ENCODE assay signal across 8 cellular contexts in the genomic region with DNA sequence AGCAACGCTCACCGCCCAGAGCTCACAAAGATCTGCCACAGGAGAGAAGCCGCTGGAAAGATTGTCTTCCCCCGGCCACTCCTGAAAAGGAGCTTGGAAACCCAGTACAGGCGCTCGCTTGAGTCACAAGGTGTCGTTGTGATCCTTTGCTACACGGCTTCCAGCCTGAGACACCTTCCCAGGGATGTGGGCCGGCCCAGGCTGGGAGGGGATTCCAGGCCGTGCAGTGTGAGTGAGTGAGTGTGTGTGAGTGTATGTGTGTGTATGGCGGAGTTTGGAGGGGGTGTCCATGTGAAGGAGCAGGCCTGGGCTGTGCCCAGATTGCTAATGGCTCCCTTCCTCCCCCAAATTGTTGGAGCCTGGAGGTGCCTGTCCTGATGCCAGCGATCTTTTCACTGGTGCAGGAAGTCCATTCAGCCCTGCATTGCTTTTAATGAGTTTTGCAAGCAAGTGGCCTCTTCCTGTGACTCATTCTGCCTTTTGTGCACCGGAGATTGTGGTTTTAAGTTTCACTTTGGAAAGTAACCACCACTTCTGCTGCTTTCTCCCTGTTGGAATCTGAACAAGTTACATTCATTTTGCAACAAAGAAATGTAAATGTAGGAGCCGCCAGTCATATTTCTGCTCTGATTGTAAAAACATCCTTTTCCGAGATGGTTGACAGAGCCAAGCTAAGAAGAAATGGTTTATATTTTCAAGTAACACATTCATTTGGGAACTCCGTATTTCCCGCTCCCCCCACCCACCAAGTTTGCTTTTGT.
DNase-seq lines count a peak whose midpoint lies in the region; ATAC-seq, FAIRE-seq and TF ChIP-seq lines count a peak whose summit lies in the region.

No MANE protein-coding gene starts in this region.

- H3K36me3 ChIP-seq in endothelial cell of umbilical vein (ENCODE audit: control insufficient read depth in 2 of 2, extremely low read depth in 1 of 2, insufficient read depth in 2 of 2, low read length in 2 of 2): peaks cover 0 to 3% of the 10 kb centered on the region in 2 experiments

- H3K9me3 Mint-ChIP-seq in activated CD8-positive, alpha-beta T cell treated with anti-CD3 and anti-CD28 coated beads, Interleukin-2, amount 10 ng/mL, durations not matched to agents 7 days and 5 days (ENCODE audit: insufficient read depth): peaks cover 10% of the 10 kb centered on the region

- DNase-seq in C1 segment of cervical spinal cord (lab: John Stamatoyannopoulos, UW): peak in 13 of 14 donors; percentile 39 to 83 (median 56)
- DNase-seq in NCI-H510A treated with DMSO at 0.1 percent for 48 hours (lab: John Stamatoyannopoulos, UW): peak; percentile 89
- DNase-seq in activated CD8-positive, alpha-beta T cell treated with anti-CD3 and anti-CD28 coated beads, Interleukin-2, amount 10 ng/mL, durations not matched to agents 7 days and 5 days: peak; percentile 72
- DNase-seq in endothelial cell of umbilical vein (ENCODE audit: low read depth, low spot score): peak; percentile 96
- DNase-seq in middle frontal gyrus (ENCODE audit: extremely low spot score, low spot score): peak; percentile 65
- DNase-seq in stimulated activated CD8-positive, alpha-beta memory T cell treated with anti-CD3 and anti-CD28 coated beads, Interleukin-7, amount 100 ng/mL, for 1 hour (ENCODE audit: low read depth in 2 of 2): peak; percentile 11 to 15

- no peaks in the 10 kb centered on the region for H4K20me1 ChIP-seq in endothelial cell of umbilical vein (replicated peaks; ENCODE audit: control insufficient read depth, extremely low read depth, insufficient read depth, low read length)

- H3K4me3 Mint-ChIP-seq in activated CD8-positive, alpha-beta T cell treated with anti-CD3 and anti-CD28 coated beads, Interleukin-2, amount 10 ng/mL, durations not matched to agents 7 days and 5 days: peak overlapping the region; percentile 69

- H2AFZ ChIP-seq in endothelial cell of umbilical vein (ENCODE audit: low read depth, low read length): no peak overlapping the region

- POLR2A ChIA-PET in activated CD8-positive, alpha-beta T cell treated with anti-CD3 and anti-CD28 coated beads, Interleukin-2, amount 10 ng/mL, durations not matched to agents 7 days and 5 days (lab: Charles Lee): no interaction called here
- POLR2A ChIA-PET in endothelial cell of umbilical vein (lab: Charles Lee): interaction anchor here (0.6 to 1.7 kb wide), 2 partner anchors 219 to 887 kb away, joined by 6 to 7 read pairs; a partner anchor contains a TSS

- CTCF ChIA-PET in activated CD8-positive, alpha-beta T cell treated with anti-CD3 and anti-CD28 coated beads, Interleukin-2, amount 10 ng/mL, durations not matched to agents 7 days and 5 days (lab: Charles Lee): interaction anchor here (0.6 to 4.2 kb wide), 15 partner anchors 33 to 1177 kb away, joined by 3 to 32 read pairs (median 3); a partner anchor contains a TSS
- CTCF ChIA-PET in endothelial cell of umbilical vein (lab: Charles Lee): interaction anchor here (0.6 to 4.4 kb wide), 20 partner anchors 19 to 1194 kb away, joined by 3 to 69 read pairs (median 3); a partner anchor contains a TSS

- ATAC-seq in GM19035 (IDR thresholded peaks at IDR 0.05; ENCODE audit: unreplicated experiment) (peak; percentile 81), HG03280 (IDR thresholded peaks at IDR 0.05; ENCODE audit: unreplicated experiment) (peak; percentile 84)
- ATAC-seq in activated CD8-positive, alpha-beta T cell treated with anti-CD3 and anti-CD28 coated beads, Interleukin-2, amount 10 ng/mL, durations not matched to agents 7 days and 5 days: peak; percentile 82

- H3K4me1 Mint-ChIP-seq in activated CD8-positive, alpha-beta T cell treated with anti-CD3 and anti-CD28 coated beads, Interleukin-2, amount 10 ng/mL, durations not matched to agents 7 days and 5 days (ENCODE audit: low read depth): peaks cover 65% of the 10 kb centered on the region

- no peaks in the 10 kb centered on the region for H3K79me2 ChIP-seq in endothelial cell of umbilical vein (ENCODE audit: control insufficient read depth, insufficient read depth, low read length)

- H3K27ac Mint-ChIP-seq in activated CD8-positive, alpha-beta T cell treated with anti-CD3 and anti-CD28 coated beads, Interleukin-2, amount 10 ng/mL, durations not matched to agents 7 days and 5 days: peak overlapping the region; percentile 91

- TF ChIP-seq CTCF in endothelial cell of umbilical vein (IDR thresholded peaks at IDR 0.05; ENCODE audit: extremely low read depth in 1 of 2, insufficient read depth in 1 of 2, low read depth in 1 of 2, low read length in 2 of 2): peak; percentile 27 to 43

- H3K9ac ChIP-seq in endothelial cell of umbilical vein (replicated peaks; ENCODE audit: extremely low read depth, insufficient read depth, low read length): peak overlapping the region; percentile 53

- H3K9me1 ChIP-seq in endothelial cell of umbilical vein (replicated peaks; ENCODE audit: control insufficient read depth, extremely low read depth, insufficient read depth, low read length): no peaks in the 10 kb centered on the region

- dilution Hi-C loops in endothelial cell of umbilical vein (cut with MboI; ENCODE audit: extremely low pct_ligation_motif_present, low sequenced_read_pairs): no loop called here

- peak overlapping the region; percentile 72 for H3K4me2 ChIP-seq in endothelial cell of umbilical vein (ENCODE audit: insufficient read depth, low read length)

- no peaks in the 10 kb centered on the region for H3K9me3 ChIP-seq in endothelial cell of umbilical vein (replicated peaks; ENCODE audit: control insufficient read depth, insufficient read depth, low read length)

- peaks cover 30% of the 10 kb centered on the region for H3K4me1 ChIP-seq in endothelial cell of umbilical vein (ENCODE audit: control insufficient read depth, extremely low read depth, insufficient read depth, low read length)

- no TSS peak for BruUV-seq in endothelial cell of umbilical vein (replicated peaks; lab: Mats Ljungman, UMichigan)

- TF ChIP-seq POLR2A in endothelial cell of umbilical vein (IDR thresholded peaks at IDR 0.05; ENCODE audit: low read depth, low read length): no peak

- FAIRE-seq in endothelial cell of umbilical vein (lab: Jason Lieb, UNC): peak; percentile 98

- peak overlapping the region; percentile 13 to 47 (median 17) for H3K4me3 ChIP-seq in endothelial cell of umbilical vein (replicated peaks in 1 of 3; ENCODE audit: insufficient read depth in 1 of 3, low read depth in 1 of 3, low read length in 3 of 3)

- no peaks in the 10 kb centered on the region for H3K27me3 ChIP-seq in endothelial cell of umbilical vein (ENCODE audit: control insufficient read depth in 2 of 2, insufficient read depth in 2 of 2, low read length in 2 of 2)

- intact Hi-C loops in endothelial cell of umbilical vein (cut with micrococcal nuclease): loop anchor here (1.0 to 5.0 kb wide), 14 partner anchors 33 to 1177 kb away; a partner anchor contains a TSS

- H3K27me3 Mint-ChIP-seq in activated CD8-positive, alpha-beta T cell treated with anti-CD3 and anti-CD28 coated beads, Interleukin-2, amount 10 ng/mL, durations not matched to agents 7 days and 5 days (ENCODE audit: low read depth): peaks cover 13% of the 10 kb centered on the region

- H3K27ac ChIP-seq in endothelial cell of umbilical vein (ENCODE audit: insufficient read depth, low read depth, low read length): peak overlapping the region; percentile 73

- peaks cover 33% of the 10 kb centered on the region for H3K36me3 Mint-ChIP-seq in activated CD8-positive, alpha-beta T cell treated with anti-CD3 and anti-CD28 coated beads, Interleukin-2, amount 10 ng/mL, durations not matched to agents 7 days and 5 days (ENCODE audit: low read depth)

TF ChIP-seq in endothelial cell of umbilical vein, 7 proteins besides CTCF, POLR2A, EP300 and RAD21:
- TF ChIP-seq, protein P1, sequence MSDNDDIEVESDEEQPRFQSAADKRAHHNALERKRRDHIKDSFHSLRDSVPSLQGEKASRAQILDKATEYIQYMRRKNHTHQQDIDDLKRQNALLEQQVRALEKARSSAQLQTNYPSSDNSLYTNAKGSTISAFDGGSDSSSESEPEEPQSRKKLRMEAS (IDR thresholded peaks at IDR 0.05; ENCODE audit: insufficient read depth, insufficient read length): no peak
- TF ChIP-seq EZH2 (IDR thresholded peaks at IDR 0.05; ENCODE audit: borderline replicate concordance, low read depth, low read length, severe bottlenecking): no peak
- TF ChIP-seq FOS (IDR thresholded peaks at IDR 0.05; ENCODE audit: borderline replicate concordance, insufficient read depth, low read length): peak; percentile 97
- peak; percentile 94 for TF ChIP-seq POLR2AphosphoS5 (IDR thresholded peaks at IDR 0.05; ENCODE audit: insufficient read depth, low read depth, low read length)
- peak; percentile 73 for TF ChIP-seq GATA2 (IDR thresholded peaks at IDR 0.05; ENCODE audit: insufficient read depth, insufficient read length, low read depth, low read length)
- TF ChIP-seq JUN (IDR thresholded peaks at IDR 0.05; ENCODE audit: borderline replicate concordance, insufficient read depth, insufficient read length, low read depth): peak; percentile 98
- no peak for TF ChIP-seq MYC (IDR thresholded peaks at IDR 0.05; ENCODE audit: low read depth, low read length)

Comparison
In these comparisons a context has a peak if more than half of its experiments do, and no peak if none do; other contexts are left out.
1. Peak in every context shown above with its lines: DNase-seq, ATAC-seq, H3K4me3 ChIP-seq and H3K27ac ChIP-seq.
2. DNase-seq: peak in every context shown above with its lines; median percentile 96 in endothelial cell of umbilical vein; 89 in NCI-H510A treated with DMSO at 0.1 percent for 48 hours; 72 in activated CD8-positive, alpha-beta T cell treated with anti-CD3 and anti-CD28 coated beads, Interleukin-2, amount 10 ng/mL, durations not matched to agents 7 days and 5 days; 65 in middle frontal gyrus; 56 in C1 segment of cervical spinal cord; 13 in stimulated activated CD8-positive, alpha-beta memory T cell treated with anti-CD3 and anti-CD28 coated beads, Interleukin-7, amount 100 ng/mL, for 1 hour.